ENCODE assay signal across 8 cellular contexts in genomic region chr21:45756669-45757068, GRCh38.
"Had no signal": no experiment of that assay in that cellular context is flagged by ENCODE, and none has a peak within 500 bp of the region (broad histone marks: within the 10 kb centered on the region; RNA-seq: fewer than 3 reads in every experiment).

No MANE protein-coding gene starts in this region.

- ATAC-seq: HCT116 had no signal

- H3K9me3 ChIP-seq: HAP-1 had no signal

- H3K4me3 ChIP-seq: GM23248, HAP-1 had no signal

- H3K36me3 ChIP-seq: HAP-1 had no signal

- H3K27ac ChIP-seq: GM23248, KMS-11 had no signal

- DNase-seq: GM23248, GOT3, H7, IMR-90, KBM-7 had no signal

- H3K4me1 ChIP-seq: HAP-1 had no signal
